In genomic region chr5:61228691-61229280, GRCh38 we compare ENCODE assay signal across 10 cellular contexts.
DNase-seq lines count a peak whose midpoint lies in the region; ATAC-seq and TF ChIP-seq lines count a peak whose summit lies in the region.
"Had no signal": no experiment of that assay in that cellular context is flagged by ENCODE, and none has a peak within 500 bp of the region (broad histone marks: within the 10 kb centered on the region; RNA-seq: fewer than 3 reads in every experiment).

No MANE protein-coding gene starts in this region.

- peak; percentile 74 for DNase-seq in MCF 10A (ENCODE audit: unreplicated experiment)
- DNase-seq in breast epithelium (ENCODE audit: low spot score in 2 of 2), result no peak
- DNase-seq in fibroblast of lung (ENCODE audit: low read depth in 2 of 2), result peak; percentile 13 to 82
- no peak for DNase-seq in H9
- DNase-seq in stimulated activated CD4-positive, alpha-beta T cell treated with anti-CD3 and anti-CD28 coated beads, Interleukin-15, amount 100 ng/mL, for 24 hours, result no peak
- DNase-seq in erythroblast (lab: John Stamatoyannopoulos, UW), result no peak
- DNase-seq: NCI-H1105 had no signal

- TF ChIP-seq RAD21 in Ishikawa (IDR thresholded peaks at IDR 0.05; ENCODE audit: low read depth), result no peak

- no peaks in the 10 kb centered on the region for H3K79me1 ChIP-seq in H9 (ENCODE audit: insufficient read depth, low read depth, low read length, poor library complexity, severe bottlenecking)

- no peak overlapping the region for H4K5ac ChIP-seq in H9 (ENCODE audit: insufficient read length, low read depth, low read length)

- H3K23me2 ChIP-seq in H9 (ENCODE audit: insufficient read length, low read depth, low read length, poor library complexity, severe bottlenecking), result no peaks in the 10 kb centered on the region

- H3K4ac ChIP-seq in H9 (ENCODE audit: low read depth, low read length), result no peak overlapping the region

- H3K79me2 ChIP-seq in fibroblast of lung (ENCODE audit: control insufficient read depth, insufficient read depth, low read length) (no peaks in the 10 kb centered on the region), H9 (ENCODE audit: insufficient read depth, low read length) (no peaks in the 10 kb centered on the region)

- H3K36me3 Mint-ChIP-seq in MCF 10A (ENCODE audit: insufficient read depth, unreplicated experiment), result no peaks in the 10 kb centered on the region
- no peaks in the 10 kb centered on the region for H3K36me3 Mint-ChIP-seq in H9 (ENCODE audit: insufficient read depth in 1 of 3, low read depth in 3 of 3)

- H3K9me3 ChIP-seq in breast epithelium, result peaks cover 0 to 4% of the 10 kb centered on the region in 2 donors
- H3K9me3 ChIP-seq in fibroblast of lung (ENCODE audit: control insufficient read depth, insufficient read depth, low read depth, low read length), result no peaks in the 10 kb centered on the region
- peaks cover 4% of the 10 kb centered on the region for H3K9me3 ChIP-seq in H9 (ENCODE audit: control insufficient read depth, low read depth, low read length)

- H3K4me1 Mint-ChIP-seq in MCF 10A (ENCODE audit: insufficient read depth, unreplicated experiment) (peaks cover 10% of the 10 kb centered on the region), H9 (peaks cover 2 to 5% of the 10 kb centered on the region in 2 experiments; a peak in 2 of 4 replicates)

- H4K20me1 ChIP-seq in fibroblast of lung (ENCODE audit: control insufficient read depth, extremely low read depth, insufficient read depth, low read length) (no peaks in the 10 kb centered on the region), H9 (ENCODE audit: control insufficient read depth, insufficient read depth, insufficient read length) (no peaks in the 10 kb centered on the region)

- no peak overlapping the region for H4K8ac ChIP-seq in H9 (replicated peaks; ENCODE audit: insufficient read length, low read depth, low read length)

- H3K14ac ChIP-seq in H9 (ENCODE audit: insufficient read depth, low read length), result no peak overlapping the region

- peak; percentile 17; the same call in 1 of the 2 replicates for TF ChIP-seq EP300 in Ishikawa (IDR thresholded peaks at IDR 0.05; ENCODE audit: borderline replicate concordance)

- H3K27ac ChIP-seq in breast epithelium (no peak overlapping the region), fibroblast of lung (ENCODE audit: insufficient read depth, low read length) (no peak overlapping the region), H9 (ENCODE audit: insufficient read length, low read depth, low read length) (no peak overlapping the region)
- H3K27ac ChIP-seq: C4-2B had no signal

- H3K4me3 Mint-ChIP-seq in MCF 10A (ENCODE audit: unreplicated experiment) (no peak overlapping the region), H9 (no peak overlapping the region)

- no peaks in the 10 kb centered on the region for H3K4me1 ChIP-seq in breast epithelium
- peaks cover 2% of the 10 kb centered on the region for H3K4me1 ChIP-seq in fibroblast of lung (ENCODE audit: control insufficient read depth, extremely low read depth, insufficient read depth, low read length)
- H3K4me1 ChIP-seq in H9 (ENCODE audit: insufficient read depth, low read length), result no peaks in the 10 kb centered on the region

- TF ChIP-seq POLR2A in breast epithelium (IDR thresholded peaks at IDR 0.05), result no peak
- no peak for TF ChIP-seq POLR2A in erythroblast (IDR thresholded peaks at IDR 0.05; ENCODE audit: low read length)

- H4K91ac ChIP-seq in H9 (ENCODE audit: insufficient read length, low read depth, low read length), result no peak overlapping the region

- H2AK5ac ChIP-seq in H9 (ENCODE audit: insufficient read length, low read length), result no peak overlapping the region

- H2BK15ac ChIP-seq in H9 (ENCODE audit: low read depth, low read length), result no peak overlapping the region

- no CpG with 5 or more reads among the region's 12 CpGs for whole genome bisulfite sequencing in H9 (ENCODE audit: extremely low coverage, insufficient read length, low lambda C conversion rate)

- intact Hi-C loops in MCF 10A (cut with micrococcal nuclease) (no loop called here), breast epithelium (cut with DNase I; ENCODE audit: low total_unique reads) (no loop called here)

- TF ChIP-seq CTCF in MCF 10A (IDR thresholded peaks at IDR 0.05; ENCODE audit: unreplicated experiment), result no peak
- TF ChIP-seq CTCF in breast epithelium (IDR thresholded peaks at IDR 0.05), result no peak
- TF ChIP-seq CTCF in fibroblast of lung (conservative IDR thresholded peaks at IDR 0.05 in 1 of 2, IDR thresholded peaks at IDR 0.05 in 1 of 2; ENCODE audit: low read depth in 1 of 2, low read length in 2 of 2), result no peak
- TF ChIP-seq CTCF in H9 (conservative IDR thresholded peaks at IDR 0.05), result no peak

- no peak overlapping the region for H3T11ph ChIP-seq in H9 (ENCODE audit: low read length)

- H3K27ac Mint-ChIP-seq in MCF 10A (ENCODE audit: low read depth, unreplicated experiment) (no peak overlapping the region), H9 (no peak overlapping the region)

- no peak overlapping the region for H3K23ac ChIP-seq in H9 (ENCODE audit: insufficient read length, low read depth, low read length)

- H3K9ac ChIP-seq in fibroblast of lung (ENCODE audit: insufficient read depth, low read length), result no peak overlapping the region
- no peak overlapping the region for H3K9ac ChIP-seq in H9 (ENCODE audit: extremely low read depth, insufficient read length, low read length)

- no peak overlapping the region for H3K18ac ChIP-seq in H9 (ENCODE audit: insufficient read length, low read depth, low read length)

- H2BK120ac ChIP-seq in H9 (ENCODE audit: low read depth, low read length, poor library complexity, severe bottlenecking), result no peak overlapping the region

- no peak for ATAC-seq in HG03108 (IDR thresholded peaks at IDR 0.05; ENCODE audit: unreplicated experiment)

- no peaks in the 10 kb centered on the region for H3K9me3 Mint-ChIP-seq in MCF 10A (ENCODE audit: unreplicated experiment)
- H3K9me3 Mint-ChIP-seq in H9, result peaks cover 0 to 8% of the 10 kb centered on the region in 2 experiments; a peak in 3 of 5 replicates

- H3K27me3 Mint-ChIP-seq in MCF 10A (ENCODE audit: insufficient read depth, unreplicated experiment) (no peaks in the 10 kb centered on the region), H9 (ENCODE audit: low read depth) (peaks cover 3% of the 10 kb centered on the region; the same call in 1 of the 2 replicates)

- no peak overlapping the region for H2BK12ac ChIP-seq in H9 (ENCODE audit: insufficient read length, low read depth, low read length)

- H3K27me3 ChIP-seq in breast epithelium (no peaks in the 10 kb centered on the region), fibroblast of lung (ENCODE audit: control insufficient read depth, insufficient read depth, low read length) (no peaks in the 10 kb centered on the region), H9 (ENCODE audit: insufficient read depth, low read length) (no peaks in the 10 kb centered on the region)

- POLR2A ChIA-PET in MCF 10A (lab: Yijun Ruan, JAX), result no interaction called here

- H2AFZ ChIP-seq in fibroblast of lung (ENCODE audit: low read length) (no peak overlapping the region), H9 (ENCODE audit: low read length) (no peak overlapping the region)

- BruUV-seq in MCF 10A (replicated peaks; lab: Mats Ljungman, UMichigan), result no TSS peak

- no peak overlapping the region for H2BK20ac ChIP-seq in H9 (ENCODE audit: low read depth, low read length, poor library complexity, severe bottlenecking)

- H3K56ac ChIP-seq in H9 (ENCODE audit: insufficient read length, low read depth, low read length), result no peak overlapping the region

- H3K4me2 ChIP-seq in fibroblast of lung (ENCODE audit: extremely low read depth, insufficient read depth, low read length) (no peak overlapping the region), H9 (ENCODE audit: insufficient read depth, insufficient read length, low read length) (no peak overlapping the region)

- CTCF ChIA-PET in MCF 10A (lab: Yijun Ruan, JAX), result interaction anchor here (0.5 to 0.7 kb wide), 3 partner anchors 64 to 605 kb away, joined by 3 to 5 read pairs (median 3); no protein-coding TSS in a partner anchor

- H2BK5ac ChIP-seq in H9 (ENCODE audit: insufficient read length, low read length), result no peak overlapping the region

- H3K4me3 ChIP-seq in breast epithelium (peak overlapping the region in 1 of 3 donors; percentile 3), fibroblast of lung (replicated peaks in 1 of 4; ENCODE audit: control extremely low read depth in 1 of 4, insufficient read depth in 1 of 4, low read depth in 3 of 4, low read length in 4 of 4) (no peak overlapping the region)

- no peaks in the 10 kb centered on the region for H3K36me3 ChIP-seq in breast epithelium
- H3K36me3 ChIP-seq in fibroblast of lung (ENCODE audit: control insufficient read depth, insufficient read depth, low read length), result no peaks in the 10 kb centered on the region

TF ChIP-seq in Ishikawa, 13 proteins besides CTCF, POLR2A, EP300 and RAD21:
- TF ChIP-seq FOXM1 (IDR thresholded peaks at IDR 0.05; ENCODE audit: borderline replicate concordance, low read depth) (no peak), TAF1 (IDR thresholded peaks at IDR 0.05; ENCODE audit: low read depth) (no peak), TEAD4 (IDR thresholded peaks at IDR 0.05) (peak; percentile 58), NFIC (IDR thresholded peaks at IDR 0.05) (peak; percentile 84), MAX (IDR thresholded peaks at IDR 0.05) (no peak; the same call in 1 of the 2 replicates), YY1 (IDR thresholded peaks at IDR 0.05; ENCODE audit: low read depth) (no peak), TCF12 (IDR thresholded peaks at IDR 0.05; ENCODE audit: low read depth) (peak; percentile 19; the same call in 1 of the 2 replicates)

Comparison
In these comparisons a context has a peak if more than half of its experiments do, and no peak if none do; other contexts are left out.
1. DNase-seq: peak in MCF 10A (single experiment) and fibroblast of lung (2 of 2); none in breast epithelium (0 of 2), H9 (single experiment), stimulated activated CD4-positive, alpha-beta T cell treated with anti-CD3 and anti-CD28 coated beads, Interleukin-15, amount 100 ng/mL, for 24 hours (single experiment) and erythroblast (0 of 2).